In genomic region chr2:26847663-26848335, GRCh38 we compare ENCODE assay signal across 9 cellular contexts. TPM values are rescaled to one million over a fixed set of nuclear protein-coding genes. Genes with fewer than 3 reads are reported as not detected.
DNase-seq lines count a peak whose midpoint lies in the region; ATAC-seq and TF ChIP-seq lines count a peak whose summit lies in the region.
"Had no signal": no experiment of that assay in that cellular context is flagged by ENCODE, and none has a peak within 500 bp of the region (broad histone marks: within the 10 kb centered on the region; RNA-seq: fewer than 3 reads in every experiment).

A gene with protein sequence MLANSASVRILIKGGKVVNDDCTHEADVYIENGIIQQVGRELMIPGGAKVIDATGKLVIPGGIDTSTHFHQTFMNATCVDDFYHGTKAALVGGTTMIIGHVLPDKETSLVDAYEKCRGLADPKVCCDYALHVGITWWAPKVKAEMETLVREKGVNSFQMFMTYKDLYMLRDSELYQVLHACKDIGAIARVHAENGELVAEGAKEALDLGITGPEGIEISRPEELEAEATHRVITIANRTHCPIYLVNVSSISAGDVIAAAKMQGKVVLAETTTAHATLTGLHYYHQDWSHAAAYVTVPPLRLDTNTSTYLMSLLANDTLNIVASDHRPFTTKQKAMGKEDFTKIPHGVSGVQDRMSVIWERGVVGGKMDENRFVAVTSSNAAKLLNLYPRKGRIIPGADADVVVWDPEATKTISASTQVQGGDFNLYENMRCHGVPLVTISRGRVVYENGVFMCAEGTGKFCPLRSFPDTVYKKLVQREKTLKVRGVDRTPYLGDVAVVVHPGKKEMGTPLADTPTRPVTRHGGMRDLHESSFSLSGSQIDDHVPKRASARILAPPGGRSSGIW (plus strand): TSS chr2:26848132. CDS start chr2:26898500, 50,368 bp downstream.

- peaks cover 38% of the 10 kb centered on the region for H3K27me3 ChIP-seq in iPS DF 6.9 (ENCODE audit: control insufficient read depth, insufficient read depth, low read length)

- H3K9ac ChIP-seq in ES-I3 (ENCODE audit: low read depth, low read length), result peak within 1 kb of the TSS; percentile 77

- peak within 1 kb of the TSS; percentile 31 for H3K4me3 Mint-ChIP-seq in activated CD8-positive, alpha-beta T cell treated with anti-CD3 and anti-CD28 coated beads, Interleukin-2, amount 10 ng/mL, durations not matched to agents 7 days and 5 days

- H3K4me1 ChIP-seq in ES-I3 (ENCODE audit: insufficient read depth, low read length) (no peaks in the 10 kb centered on the region), iPS DF 6.9 (ENCODE audit: control insufficient read depth, insufficient read depth, low read length) (no peaks in the 10 kb centered on the region; the same call in 1 of the 2 replicates), OCI-LY7 (ENCODE audit: insufficient read depth, low read length, poor library complexity, severe bottlenecking) (no peaks in the 10 kb centered on the region)

- no CpG with 5 or more reads among the region's 82 CpGs for WGBS in iPS DF 6.9 (ENCODE audit: insufficient coverage, insufficient read length)

- no peaks in the 10 kb centered on the region for H3K79me2 ChIP-seq in OCI-LY7 (ENCODE audit: insufficient read depth, low read depth, low read length)

- no peak within 1 kb of the TSS for H2AFZ ChIP-seq in OCI-LY7 (ENCODE audit: low read length)

- no peak for TF ChIP-seq CTCF in OCI-LY7 (conservative IDR thresholded peaks at IDR 0.05; ENCODE audit: low read length)

- H3K4me2 ChIP-seq in OCI-LY7 (ENCODE audit: low read length), result no peak within 1 kb of the TSS

- POLR2A ChIA-PET in activated CD8-positive, alpha-beta T cell treated with anti-CD3 and anti-CD28 coated beads, Interleukin-2, amount 10 ng/mL, durations not matched to agents 7 days and 5 days (lab: Charles Lee), result no interaction called here
- POLR2A ChIA-PET in OCI-LY7 (lab: Charles Lee), result no interaction called here

- H3K4me3 ChIP-seq in iPS DF 6.9 (ENCODE audit: low read length) (peak within 1 kb of the TSS; percentile 71), OCI-LY7 (ENCODE audit: low read depth, low read length, poor library complexity, severe bottlenecking) (no peak within 1 kb of the TSS)

- H4K20me1 ChIP-seq in OCI-LY7 (ENCODE audit: insufficient read depth, low read length), result no peaks in the 10 kb centered on the region

- no peak within 1 kb of the TSS for H3K27ac Mint-ChIP-seq in activated CD8-positive, alpha-beta T cell treated with anti-CD3 and anti-CD28 coated beads, Interleukin-2, amount 10 ng/mL, durations not matched to agents 7 days and 5 days

- peaks cover 57% of the 10 kb centered on the region for H3K27me3 Mint-ChIP-seq in activated CD8-positive, alpha-beta T cell treated with anti-CD3 and anti-CD28 coated beads, Interleukin-2, amount 10 ng/mL, durations not matched to agents 7 days and 5 days (ENCODE audit: low read depth)

- CTCF ChIA-PET in activated CD8-positive, alpha-beta T cell treated with anti-CD3 and anti-CD28 coated beads, Interleukin-2, amount 10 ng/mL, durations not matched to agents 7 days and 5 days (lab: Charles Lee), result interaction anchor here (1.9 to 3.0 kb wide), 4 partner anchors 75 to 95 kb away, joined by 10 to 80 read pairs (median 11); no protein-coding TSS in a partner anchor
- CTCF ChIA-PET in OCI-LY7 (lab: Charles Lee; ENCODE audit: unreplicated experiment), result no interaction called here

- no peaks in the 10 kb centered on the region for H3K36me3 Mint-ChIP-seq in activated CD8-positive, alpha-beta T cell treated with anti-CD3 and anti-CD28 coated beads, Interleukin-2, amount 10 ng/mL, durations not matched to agents 7 days and 5 days (ENCODE audit: low read depth)

- intact Hi-C loops in OCI-LY7 (cut with micrococcal nuclease; ENCODE audit: unreplicated experiment), result loop anchor here (5.0 kb wide), 2 partner anchors 170 to 445 kb away; no protein-coding TSS in a partner anchor

- ATAC-seq in activated CD8-positive, alpha-beta T cell treated with anti-CD3 and anti-CD28 coated beads, Interleukin-2, amount 10 ng/mL, durations not matched to agents 7 days and 5 days, result peak; percentile 18

- no peaks in the 10 kb centered on the region; the same call in 1 of the 2 replicates for H3K9me3 ChIP-seq in ES-I3 (ENCODE audit: control insufficient read depth, insufficient read depth, low read length)
- H3K9me3 ChIP-seq in iPS DF 6.9 (ENCODE audit: control insufficient read depth, insufficient read depth, low read length), result no peaks in the 10 kb centered on the region
- H3K9me3 ChIP-seq in OCI-LY7 (ENCODE audit: low read length), result no peaks in the 10 kb centered on the region

- H3K9me2 ChIP-seq in OCI-LY7 (ENCODE audit: insufficient read depth, low read length), result no peaks in the 10 kb centered on the region

- H3K27ac ChIP-seq in iPS DF 6.9 (ENCODE audit: low read length), result no peak within 1 kb of the TSS
- no peak within 1 kb of the TSS for H3K27ac ChIP-seq in OCI-LY7 (ENCODE audit: low read depth, low read length, poor library complexity, severe bottlenecking)

- H3K4me1 Mint-ChIP-seq in activated CD8-positive, alpha-beta T cell treated with anti-CD3 and anti-CD28 coated beads, Interleukin-2, amount 10 ng/mL, durations not matched to agents 7 days and 5 days (ENCODE audit: low read depth), result peaks cover 9% of the 10 kb centered on the region

- DNase-seq in NCI-H1694 treated with DMSO at 0.1 percent for 48 hours (lab: John Stamatoyannopoulos, UW), result peak; percentile 76
- peak; percentile 25 for DNase-seq in activated CD8-positive, alpha-beta T cell treated with anti-CD3 and anti-CD28 coated beads, Interleukin-2, amount 10 ng/mL, durations not matched to agents 7 days and 5 days
- no peak for DNase-seq in iPS DF 6.9 (ENCODE audit: low read depth, low spot score)
- DNase-seq in stimulated activated CD8-positive, alpha-beta memory T cell treated with anti-CD3 and anti-CD28 coated beads, Interleukin-4, amount 100 ng/mL, for 48 hours, result peak; percentile 30
- DNase-seq in AG08395 (ENCODE audit: low spot score), result no peak
- DNase-seq in hepatic stellate cell (ENCODE audit: low spot score), result no peak
- DNase-seq in OCI-LY7 (ENCODE audit: low spot score), result no peak

- H3K9me3 Mint-ChIP-seq in activated CD8-positive, alpha-beta T cell treated with anti-CD3 and anti-CD28 coated beads, Interleukin-2, amount 10 ng/mL, durations not matched to agents 7 days and 5 days (ENCODE audit: insufficient read depth), result no peaks in the 10 kb centered on the region

- BruUV-seq in OCI-LY7 (replicated peaks; lab: Mats Ljungman, UMichigan), result no TSS peak

- H3K36me3 ChIP-seq in ES-I3 (ENCODE audit: insufficient read depth, low read length) (no peaks in the 10 kb centered on the region), iPS DF 6.9 (ENCODE audit: control insufficient read depth, insufficient read depth, low read length) (no peaks in the 10 kb centered on the region), OCI-LY7 (ENCODE audit: insufficient read depth, low read length) (no peaks in the 10 kb centered on the region)

RNA-seq across cellular contexts. Expression of the gene that starts here (rescaled TPM):
- not detected for total RNA-seq in activated CD8-positive, alpha-beta T cell treated with anti-CD3 and anti-CD28 coated beads, Interleukin-2, amount 10 ng/mL, durations not matched to agents 7 days and 5 days
- total RNA-seq in OCI-LY7 (2014; rRNA removed; shearing (Covaris generic)), result not detected in 2 replicates
- not detected in 2 replicates for total RNA-seq in OCI-LY7 (2022)
- total RNA-seq: endothelial cell of umbilical vein had no signal

Comparison
In these comparisons a context has a peak if more than half of its experiments do, and no peak if none do; other contexts are left out.
1. Peak in DNase-seq and ATAC-seq in activated CD8-positive, alpha-beta T cell treated with anti-CD3 and anti-CD28 coated beads, Interleukin-2, amount 10 ng/mL, durations not matched to agents 7 days and 5 days; RNA of the gene not detected or under 1 TPM.
2. DNase-seq: peak in NCI-H1694 treated with DMSO at 0.1 percent for 48 hours (single experiment) and stimulated activated CD8-positive, alpha-beta memory T cell treated with anti-CD3 and anti-CD28 coated beads, Interleukin-4, amount 100 ng/mL, for 48 hours (single experiment); none in iPS DF 6.9 (single experiment), AG08395 (single experiment), hepatic stellate cell (single experiment) and OCI-LY7 (single experiment).